Comparison of ENCODE assay signal across 21 cellular contexts in genomic region chr5:179239256-179240135, GRCh38.
A peak's percentile ranks its signal among the peaks of the same experiment; 100 is the strongest.
DNase-seq lines count a peak whose midpoint lies in the region; ATAC-seq and TF ChIP-seq lines count a peak whose summit lies in the region.
"Had no signal": no experiment of that assay in that cellular context is flagged by ENCODE, and none has a peak within 500 bp of the region (broad histone marks: within the 10 kb centered on the region; RNA-seq: fewer than 3 reads in every experiment).

No MANE protein-coding gene starts in this region.

- H3K9me3 Mint-ChIP-seq in glutamatergic neuron (ENCODE audit: unreplicated experiment) = peaks cover 21% of the 10 kb centered on the region
- H3K9me3 Mint-ChIP-seq: CD4-positive, alpha-beta T cell; natural killer cell treated with Interleukin-12 subunit alpha and Interleukin-12 subunit beta and Interleukin-15 and Interleukin-18, amount 100 ng/mL, for 72 hours had no signal

- H3K36me3 Mint-ChIP-seq in glutamatergic neuron (ENCODE audit: unreplicated experiment) = peaks cover 18% of the 10 kb centered on the region
- H3K36me3 Mint-ChIP-seq: brain; natural killer cell treated with Interleukin-12 subunit alpha and Interleukin-12 subunit beta and Interleukin-15 and Interleukin-18, amount 100 ng/mL, for 72 hours had no signal

- peaks cover 18% of the 10 kb centered on the region for H3K27me3 Mint-ChIP-seq in glutamatergic neuron (ENCODE audit: unreplicated experiment)
- H3K27me3 Mint-ChIP-seq: brain had no signal

- H3K27ac Mint-ChIP-seq in glutamatergic neuron (ENCODE audit: unreplicated experiment) = peak overlapping the region; percentile 50
- H3K27ac Mint-ChIP-seq: brain; CD4-positive, alpha-beta T cell; natural killer cell treated with Interleukin-12 subunit alpha and Interleukin-12 subunit beta and Interleukin-15 and Interleukin-18, amount 100 ng/mL, for 72 hours had no signal

- peaks cover 25% of the 10 kb centered on the region for H3K4me1 Mint-ChIP-seq in glutamatergic neuron (ENCODE audit: low read depth, unreplicated experiment)

- no peak for TF ChIP-seq CTCF in glutamatergic neuron (IDR thresholded peaks at IDR 0.05; ENCODE audit: partially characterized antibody, unreplicated experiment)

- DNase-seq in activated effector memory CD4-positive, alpha-beta T cell treated with anti-CD3 and anti-CD28 coated beads, Interleukin-2, amount 50 U/mL, for 16 hours = peak; percentile 50
- DNase-seq in activated effector memory CD4-positive, alpha-beta T cell treated with Interleukin-2 at 50 U/mL for 16 hours = no peak
- DNase-seq in H7 = peak; percentile 49
- no peak for DNase-seq in glutamatergic neuron
- DNase-seq in sciatic nerve (ENCODE audit: low spot score) = peak; percentile 51
- DNase-seq in kidney tubule cell (ENCODE audit: low spot score) = no peak
- no peak for DNase-seq in stimulated activated CD4-positive, alpha-beta T cell treated with anti-CD3 and anti-CD28 coated beads, Interleukin-15, amount 100 ng/mL, for 24 hours
- DNase-seq in HuH-7.5 (ENCODE audit: low spot score) = no peak
- DNase-seq: NCI-H1092 treated with DMSO at 0.1 percent for 48 hours; NCI-H187 treated with DMSO at 0.1 percent for 48 hours; NCI-H526; stimulated activated naive CD8-positive, alpha-beta T cell treated with anti-CD3 and anti-CD28 coated beads, Interleukin-15, Interleukin-2, amounts not matched to agents 100 U/mL and 50 U/mL, for 24 hours; SW 1271; T-helper 9 cell had no signal

- H3K4me3 ChIP-seq in H7 (ENCODE audit: insufficient read depth, low read depth, low read length) = no peak overlapping the region
- H3K4me3 ChIP-seq: adrenal gland, lower lobe of right lung, mucosa of descending colon, thoracic aorta had no signal

- intact Hi-C loops in sciatic nerve (cut with DNase I) = no loop called here

- no peaks in the 10 kb centered on the region for H3K36me3 ChIP-seq in H7 (replicated peaks; ENCODE audit: control insufficient read depth, insufficient read depth, low read length)
- H3K36me3 ChIP-seq: adrenal gland, lower lobe of right lung, thoracic aorta had no signal

- ATAC-seq in sciatic nerve = no peak
- ATAC-seq: lower lobe of right lung; mucosa of descending colon; natural killer cell treated with Interleukin-12 subunit alpha and Interleukin-12 subunit beta and Interleukin-15 and Interleukin-18, amount 100 ng/mL, for 72 hours; stimulated activated naive CD8-positive, alpha-beta T cell treated with anti-CD3 and anti-CD28 coated beads, Interleukin-15, Interleukin-2, amounts not matched to agents 100 U/mL and 50 U/mL, for 24 hours had no signal

- no peaks in the 10 kb centered on the region for H3K27me3 ChIP-seq in H7 (ENCODE audit: control insufficient read depth, insufficient read depth, low read length)
- H3K27me3 ChIP-seq: adrenal gland had no signal

- H3K4me3 Mint-ChIP-seq in glutamatergic neuron (ENCODE audit: unreplicated experiment) = peak overlapping the region; percentile 18
- H3K4me3 Mint-ChIP-seq: brain; CD4-positive, alpha-beta T cell; natural killer cell treated with Interleukin-12 subunit alpha and Interleukin-12 subunit beta and Interleukin-15 and Interleukin-18, amount 100 ng/mL, for 72 hours had no signal

Comparison
In these comparisons a context has a peak if more than half of its experiments do, and no peak if none do; other contexts are left out.
1. DNase-seq: peak in activated effector memory CD4-positive, alpha-beta T cell treated with anti-CD3 and anti-CD28 coated beads, Interleukin-2, amount 50 U/mL, for 16 hours (single experiment), H7 (single experiment) and sciatic nerve (single experiment); none in activated effector memory CD4-positive, alpha-beta T cell treated with Interleukin-2 at 50 U/mL for 16 hours (single experiment), glutamatergic neuron (single experiment), kidney tubule cell (single experiment), stimulated activated CD4-positive, alpha-beta T cell treated with anti-CD3 and anti-CD28 coated beads, Interleukin-15, amount 100 ng/mL, for 24 hours (single experiment) and HuH-7.5 (single experiment).